In the genomic region with DNA sequence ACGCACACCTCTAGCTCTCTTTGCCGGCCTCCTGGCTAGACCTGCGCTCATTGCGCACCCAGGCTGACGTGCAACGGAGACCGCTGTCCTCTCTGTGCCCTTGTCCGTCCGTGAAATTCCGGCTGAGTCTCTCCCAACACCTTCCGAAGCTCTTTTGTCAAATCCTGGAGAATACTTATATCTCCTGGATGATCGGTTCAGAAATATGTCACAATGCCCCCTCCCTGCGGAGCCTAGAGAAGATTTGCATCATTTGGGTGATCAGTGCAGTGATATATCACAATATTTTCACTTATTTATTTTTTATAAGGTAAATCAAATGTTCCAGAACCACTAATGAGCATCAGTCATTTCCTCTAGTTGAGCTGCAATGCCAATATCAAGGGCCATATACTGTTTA, we compare ENCODE assay signal across 11 cellular contexts.
DNase-seq lines count a peak whose midpoint lies in the region; ATAC-seq, FAIRE-seq and TF ChIP-seq lines count a peak whose summit lies in the region.
"Had no signal": no experiment of that assay in that cellular context is flagged by ENCODE, and none has a peak within 500 bp of the region (broad histone marks: within the 10 kb centered on the region; RNA-seq: fewer than 3 reads in every experiment).

No MANE protein-coding gene starts in this region.

- H3K36me3 ChIP-seq in body of pancreas (replicated peaks in 1 of 2; ENCODE audit: insufficient read depth in 1 of 2, low read depth in 2 of 2), result no peaks in the 10 kb centered on the region
- no peaks in the 10 kb centered on the region for H3K36me3 ChIP-seq in kidney (ENCODE audit: control insufficient read depth in 1 of 2, insufficient read depth in 2 of 2, low read length in 2 of 2)
- no peaks in the 10 kb centered on the region for H3K36me3 ChIP-seq in CD4-positive, alpha-beta memory T cell (ENCODE audit: insufficient read depth, low read length)

- in situ Hi-C loops in KBM-7 (cut with MboI; ENCODE audit: low pct_unique_long_range_greater_than_20kb, low sequenced_read_pairs), result no loop called here

- ATAC-seq in body of pancreas (no peak), HG03469 (IDR thresholded peaks at IDR 0.05; ENCODE audit: unreplicated experiment) (no peak)
- ATAC-seq: CD8-positive, alpha-beta T cell had no signal

- TF ChIP-seq POLR2A in body of pancreas (IDR thresholded peaks at IDR 0.05), result no peak

- H3K9ac ChIP-seq in kidney (ENCODE audit: low read length in 2 of 2), result no peak overlapping the region

- intact Hi-C loops in body of pancreas (cut with DNase I) (no loop called here), kidney (cut with DNase I) (no loop called here)
- intact Hi-C loops in CD4-positive, alpha-beta memory T cell (cut with micrococcal nuclease), result no loop called here

- FAIRE-seq in kidney (lab: Jason Lieb, UNC), result no peak

- no peaks in the 10 kb centered on the region for H3K27me3 ChIP-seq in body of pancreas
- no peaks in the 10 kb centered on the region for H3K27me3 ChIP-seq in CD4-positive, alpha-beta memory T cell (ENCODE audit: insufficient read depth, low read length)

- DNase-seq in stimulated activated CD4-positive, alpha-beta T cell treated with anti-CD3 and anti-CD28 coated beads, Interleukin-4, amount 100 ng/mL, for 1 hour, result peak; percentile 2
- no peak for DNase-seq in stimulated activated CD4-positive, alpha-beta T cell treated with anti-CD3 and anti-CD28 coated beads, Interleukin-1b, Interleukin-23, amount 100 ng/mL, for 48 hours
- DNase-seq in body of pancreas (peak in 3 of 4 donors; percentile 4 to 16 (median 13)), kidney (peak; percentile 64), ureter (ENCODE audit: low spot score) (peak; percentile 52), KBM-7 (no peak)
- DNase-seq in CD4-positive, alpha-beta memory T cell, result no peak
- DNase-seq: NCI-H1417 treated with DMSO at 0.1 percent for 48 hours had no signal

- no peak overlapping the region for H3K27ac Mint-ChIP-seq in CD4-positive, alpha-beta memory T cell
- H3K27ac Mint-ChIP-seq: activated naive CD4-positive, alpha-beta T cell treated with anti-CD3 and anti-CD28 coated beads, Interleukin-2, amount 50 U/mL, for 24 hours; CD8-positive, alpha-beta T cell had no signal

- WGBS in body of pancreas, 2 donors, result 57 to 73% methylated on average over 10 to 13 of the region's 13 CpGs

- no peaks in the 10 kb centered on the region for H3K36me3 Mint-ChIP-seq in CD4-positive, alpha-beta memory T cell
- H3K36me3 Mint-ChIP-seq: activated naive CD4-positive, alpha-beta T cell treated with anti-CD3 and anti-CD28 coated beads, Interleukin-2, amount 50 U/mL, for 24 hours; CD8-positive, alpha-beta T cell had no signal

- CTCF ChIA-PET in CD4-positive, alpha-beta memory T cell (lab: Charles Lee; ENCODE audit: partially characterized antibody), result no interaction called here

- H3K4me3 ChIP-seq in body of pancreas, result no peak overlapping the region
- no peak overlapping the region for H3K4me3 ChIP-seq in kidney (ENCODE audit: low read length in 2 of 2)
- H3K4me3 ChIP-seq in CD4-positive, alpha-beta memory T cell (ENCODE audit: low read length in 2 of 2), result no peak overlapping the region

- H3K27ac ChIP-seq in body of pancreas (no peak overlapping the region), kidney (ENCODE audit: low read depth in 2 of 2, low read length in 2 of 2) (no peak overlapping the region)
- H3K27ac ChIP-seq in CD4-positive, alpha-beta memory T cell (ENCODE audit: low read depth, low read length), result no peak overlapping the region

- H3K9me3 Mint-ChIP-seq in CD4-positive, alpha-beta memory T cell, result no peaks in the 10 kb centered on the region
- H3K9me3 Mint-ChIP-seq: activated naive CD4-positive, alpha-beta T cell treated with anti-CD3 and anti-CD28 coated beads, Interleukin-2, amount 50 U/mL, for 24 hours had no signal

- POLR2A ChIA-PET in CD4-positive, alpha-beta memory T cell (lab: Charles Lee; ENCODE audit: partially characterized antibody), result no interaction called here

- no peaks in the 10 kb centered on the region for H3K4me1 Mint-ChIP-seq in CD4-positive, alpha-beta memory T cell
- H3K4me1 Mint-ChIP-seq: activated naive CD4-positive, alpha-beta T cell treated with anti-CD3 and anti-CD28 coated beads, Interleukin-2, amount 50 U/mL, for 24 hours had no signal

- H3K4me3 Mint-ChIP-seq in CD4-positive, alpha-beta memory T cell, result no peak overlapping the region
- H3K4me3 Mint-ChIP-seq: activated naive CD4-positive, alpha-beta T cell treated with anti-CD3 and anti-CD28 coated beads, Interleukin-2, amount 50 U/mL, for 24 hours; CD8-positive, alpha-beta T cell had no signal

- TF ChIP-seq CTCF in body of pancreas (IDR thresholded peaks at IDR 0.05) (no peak), kidney (IDR thresholded peaks at IDR 0.05; ENCODE audit: borderline replicate concordance, extremely low read depth, insufficient read depth) (no peak)

- H3K4me1 ChIP-seq in body of pancreas, result no peaks in the 10 kb centered on the region
- no peaks in the 10 kb centered on the region for H3K4me1 ChIP-seq in kidney (ENCODE audit: control insufficient read depth in 1 of 2, insufficient read depth in 1 of 2, low read depth in 1 of 2, low read length in 2 of 2)
- H3K4me1 ChIP-seq in CD4-positive, alpha-beta memory T cell (ENCODE audit: insufficient read depth, low read length), result no peaks in the 10 kb centered on the region

- H3K27me3 Mint-ChIP-seq in CD4-positive, alpha-beta memory T cell, result no peaks in the 10 kb centered on the region
- H3K27me3 Mint-ChIP-seq: activated naive CD4-positive, alpha-beta T cell treated with anti-CD3 and anti-CD28 coated beads, Interleukin-2, amount 50 U/mL, for 24 hours had no signal

- no peaks in the 10 kb centered on the region for H3K9me3 ChIP-seq in body of pancreas
- H3K9me3 ChIP-seq in kidney (ENCODE audit: control insufficient read depth in 1 of 2, low read length in 2 of 2), result no peaks in the 10 kb centered on the region
- H3K9me3 ChIP-seq in CD4-positive, alpha-beta memory T cell (ENCODE audit: control insufficient read depth in 1 of 2, low read length in 2 of 2), result no peaks in the 10 kb centered on the region

Comparison
In these comparisons a context has a peak if more than half of its experiments do, and no peak if none do; other contexts are left out.
1. DNase-seq: peak in stimulated activated CD4-positive, alpha-beta T cell treated with anti-CD3 and anti-CD28 coated beads, Interleukin-4, amount 100 ng/mL, for 1 hour (single experiment), body of pancreas (3 of 4), kidney (single experiment) and ureter (single experiment); none in stimulated activated CD4-positive, alpha-beta T cell treated with anti-CD3 and anti-CD28 coated beads, Interleukin-1b, Interleukin-23, amount 100 ng/mL, for 48 hours (single experiment), KBM-7 (single experiment) and CD4-positive, alpha-beta memory T cell (0 of 5).